Comparison of ENCODE assay signal across 8 cellular contexts in genomic region chr5:157651623-157652376, GRCh38.
DNase-seq lines count a peak whose midpoint lies in the region; FAIRE-seq and TF ChIP-seq lines count a peak whose summit lies in the region.

No MANE protein-coding gene starts in this region.

- H3K36me3 ChIP-seq in MM.1S (replicated peaks; ENCODE audit: insufficient read depth, low read length), result no peaks in the 10 kb centered on the region

- H3K4me1 ChIP-seq in MM.1S (ENCODE audit: low read length), result 0 out of 2 replicates have a peak, but pooled peaks cover 3% of the 10 kb centered on the region

- H3F3A ChIP-seq in MM.1S (ENCODE audit: insufficient read depth, low read length), result no peaks in the 10 kb centered on the region

- H3K4me3 ChIP-seq in MM.1S (ENCODE audit: low read length) (peak overlapping the region; percentile 50; the same call in 1 of the 2 replicates), retinal pigment epithelial cell (ENCODE audit: low read length) (peak overlapping the region; percentile 35)

- no peaks in the 10 kb centered on the region for H4K20me1 ChIP-seq in MM.1S (ENCODE audit: insufficient read depth, low read length)

- H3K27ac ChIP-seq in MM.1S (ENCODE audit: low read length), result no peak overlapping the region

- TF ChIP-seq CTCF in MM.1S (IDR thresholded peaks at IDR 0.05; ENCODE audit: low read length) (peak; percentile 59), retinal pigment epithelial cell (conservative IDR thresholded peaks at IDR 0.05; ENCODE audit: low read depth, low read length) (peak; percentile 49)

- peak; percentile 42 for DNase-seq in GM19239 (ENCODE audit: insufficient read length, low spot score)
- peak; percentile 89 for DNase-seq in MM.1S
- DNase-seq in activated T-helper 1 cell treated with Interleukin-2 at 50 U/mL for 16 hours (ENCODE audit: low read depth), result peak; percentile 74
- peak; percentile 85 for DNase-seq in germinal center (ENCODE audit: low spot score)
- peak; percentile 17 for DNase-seq in retinal pigment epithelial cell (ENCODE audit: low read depth)
- no peak for DNase-seq in HEK293T (ENCODE audit: extremely low spot score)
- DNase-seq in NCI-H128 (lab: John Stamatoyannopoulos, UW; ENCODE audit: unreplicated experiment), result no peak
- no peak for DNase-seq in NCI-H2227 treated with DMSO at 0.1 percent for 48 hours (lab: John Stamatoyannopoulos, UW)

- no peaks in the 10 kb centered on the region for H3K9me3 ChIP-seq in MM.1S (replicated peaks; ENCODE audit: insufficient read depth, low read length)

- no peak for FAIRE-seq in GM19239 (lab: Jason Lieb, UNC)

- peak overlapping the region; percentile 90 for H2AFZ ChIP-seq in MM.1S (ENCODE audit: low read length)

- POLR2A ChIA-PET in HEK293T (lab: Yijun Ruan, JAX), result no interaction called here

- no peaks in the 10 kb centered on the region for H3K79me2 ChIP-seq in MM.1S (ENCODE audit: low read length)

- H3K9me2 ChIP-seq in MM.1S (replicated peaks; ENCODE audit: insufficient read depth, low read length), result no peaks in the 10 kb centered on the region

- H3K4me2 ChIP-seq in MM.1S (ENCODE audit: low read depth, low read length), result peak overlapping the region; percentile 83

- H3K9ac ChIP-seq in MM.1S (ENCODE audit: low read length), result no peak overlapping the region

- no peaks in the 10 kb centered on the region for H3K27me3 ChIP-seq in MM.1S (replicated peaks; ENCODE audit: insufficient read depth, low read length)

- CTCF ChIA-PET in HEK293T (lab: Yijun Ruan, JAX), result no interaction called here

TF ChIP-seq in HEK293T, 16 proteins besides CTCF, POLR2A, EP300 and RAD21:
- no peak for TF ChIP-seq FOXK2 (IDR thresholded peaks at IDR 0.05)
- TF ChIP-seq HDGF (IDR thresholded peaks at IDR 0.05; ENCODE audit: borderline replicate concordance), result no peak
- TF ChIP-seq TARDBP (IDR thresholded peaks at IDR 0.05), result no peak
- TF ChIP-seq ZNF384 (IDR thresholded peaks at IDR 0.05), result no peak
- no peak for TF ChIP-seq NFRKB (IDR thresholded peaks at IDR 0.05)
- TF ChIP-seq SUZ12 (IDR thresholded peaks at IDR 0.05), result no peak
- no peak for TF ChIP-seq FOXM1 (IDR thresholded peaks at IDR 0.05; ENCODE audit: borderline replicate concordance)
- no peak for TF ChIP-seq PKNOX1 (IDR thresholded peaks at IDR 0.05)
- TF ChIP-seq ARNT (IDR thresholded peaks at IDR 0.05), result no peak
- no peak for TF ChIP-seq L3MBTL2 (conservative IDR thresholded peaks at IDR 0.05)

Comparison
In these comparisons a context has a peak if more than half of its experiments do, and no peak if none do; other contexts are left out.
1. DNase-seq: peak in GM19239 (single experiment), MM.1S (single experiment), activated T-helper 1 cell treated with Interleukin-2 at 50 U/mL for 16 hours (single experiment), germinal center (single experiment) and retinal pigment epithelial cell (single experiment); none in HEK293T (single experiment), NCI-H128 (single experiment) and NCI-H2227 treated with DMSO at 0.1 percent for 48 hours (single experiment).